Comparison of ENCODE assay signal across 1 cellular context in the genomic region with DNA sequence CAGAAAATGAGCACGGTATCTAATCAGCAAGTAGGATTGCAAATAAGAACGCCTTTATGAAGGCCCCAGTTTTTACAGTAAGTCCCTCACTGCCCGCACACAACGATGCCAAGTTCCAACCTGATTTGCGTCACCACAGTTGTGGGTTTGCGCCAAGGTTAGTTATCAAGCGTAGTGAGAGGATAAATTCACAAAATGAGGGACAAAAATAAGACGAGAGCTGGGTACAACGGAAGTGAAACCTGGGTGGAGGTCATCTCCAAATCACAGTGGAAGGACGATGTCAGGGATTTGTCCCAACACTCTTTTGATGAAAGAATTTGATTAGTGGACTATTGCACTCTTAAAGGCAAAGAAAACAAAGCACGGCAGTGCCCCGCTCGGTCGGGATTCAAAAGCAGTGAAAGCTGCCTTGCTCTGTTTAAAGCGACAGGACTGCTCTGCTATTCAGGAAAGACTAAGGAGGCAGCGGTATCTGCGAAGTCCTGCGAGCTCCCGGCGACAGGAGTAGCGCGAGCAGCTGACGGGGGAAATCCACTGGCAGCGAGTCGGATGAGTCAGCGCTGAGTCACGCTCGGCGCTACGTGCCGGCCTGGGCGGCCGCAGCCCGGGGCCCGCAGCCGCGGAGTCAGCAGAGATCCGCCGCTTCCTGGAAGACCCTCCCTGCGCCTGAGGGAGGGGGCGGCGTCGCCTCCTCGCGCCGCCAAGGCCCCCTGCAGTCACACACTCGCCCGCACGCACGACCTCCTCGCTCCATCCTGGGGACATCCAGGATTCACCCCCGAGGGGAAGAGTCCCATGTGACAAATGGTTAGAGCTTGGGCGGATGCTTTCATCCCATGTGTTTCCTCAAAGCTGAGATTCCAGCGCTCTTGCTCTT.
TF ChIP-seq lines count a peak whose summit lies in the region.

No MANE protein-coding gene starts in this region.

TF ChIP-seq in HepG2, 621 proteins besides CTCF, POLR2A, EP300 and RAD21 (continued from another document and continues in another):
- TF ChIP-seq, protein P1, sequence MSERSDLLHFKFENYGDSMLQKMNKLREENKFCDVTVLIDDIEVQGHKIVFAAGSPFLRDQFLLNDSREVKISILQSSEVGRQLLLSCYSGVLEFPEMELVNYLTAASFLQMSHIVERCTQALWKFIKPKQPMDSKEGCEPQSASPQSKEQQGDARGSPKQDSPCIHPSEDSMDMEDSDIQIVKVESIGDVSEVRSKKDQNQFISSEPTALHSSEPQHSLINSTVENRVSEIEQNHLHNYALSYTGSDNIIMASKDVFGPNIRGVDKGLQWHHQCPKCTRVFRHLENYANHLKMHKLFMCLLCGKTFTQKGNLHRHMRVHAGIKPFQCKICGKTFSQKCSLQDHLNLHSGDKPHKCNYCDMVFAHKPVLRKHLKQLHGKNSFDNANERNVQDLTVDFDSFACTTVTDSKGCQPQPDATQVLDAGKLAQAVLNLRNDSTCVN (CRISPR knock-in tag; IDR thresholded peaks at IDR 0.05; ENCODE audit: borderline replicate concordance): peak; percentile 81; the same call in 1 of the 2 replicates
- TF ChIP-seq, protein P2, sequence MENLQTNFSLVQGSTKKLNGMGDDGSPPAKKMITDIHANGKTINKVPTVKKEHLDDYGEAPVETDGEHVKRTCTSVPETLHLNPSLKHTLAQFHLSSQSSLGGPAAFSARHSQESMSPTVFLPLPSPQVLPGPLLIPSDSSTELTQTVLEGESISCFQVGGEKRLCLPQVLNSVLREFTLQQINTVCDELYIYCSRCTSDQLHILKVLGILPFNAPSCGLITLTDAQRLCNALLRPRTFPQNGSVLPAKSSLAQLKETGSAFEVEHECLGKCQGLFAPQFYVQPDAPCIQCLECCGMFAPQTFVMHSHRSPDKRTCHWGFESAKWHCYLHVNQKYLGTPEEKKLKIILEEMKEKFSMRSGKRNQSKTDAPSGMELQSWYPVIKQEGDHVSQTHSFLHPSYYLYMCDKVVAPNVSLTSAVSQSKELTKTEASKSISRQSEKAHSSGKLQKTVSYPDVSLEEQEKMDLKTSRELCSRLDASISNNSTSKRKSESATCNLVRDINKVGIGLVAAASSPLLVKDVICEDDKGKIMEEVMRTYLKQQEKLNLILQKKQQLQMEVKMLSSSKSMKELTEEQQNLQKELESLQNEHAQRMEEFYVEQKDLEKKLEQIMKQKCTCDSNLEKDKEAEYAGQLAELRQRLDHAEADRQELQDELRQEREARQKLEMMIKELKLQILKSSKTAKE (CRISPR knock-in tag; IDR thresholded peaks at IDR 0.05; ENCODE audit: borderline replicate concordance): peak; percentile 64; the same call in 1 of the 2 replicates
- TF ChIP-seq TOE1 (CRISPR knock-in tag; IDR thresholded peaks at IDR 0.05) (no peak), CBX1 (IDR thresholded peaks at IDR 0.05; ENCODE audit: low read depth) (peak; percentile 84), HHEX (CRISPR knock-in tag; IDR thresholded peaks at IDR 0.05) (no peak), ZNF7 (CRISPR knock-in tag; IDR thresholded peaks at IDR 0.05) (no peak), WIZ (CRISPR knock-in tag; IDR thresholded peaks at IDR 0.05) (peak; percentile 92; the same call in 1 of the 2 replicates), ZNF12 (CRISPR knock-in tag; IDR thresholded peaks at IDR 0.05) (no peak; the same call in 1 of the 2 replicates), ZNF761 (CRISPR knock-in tag; conservative IDR thresholded peaks at IDR 0.05) (peak; percentile 81), ZNF709 (CRISPR knock-in tag; IDR thresholded peaks at IDR 0.05) (peak; percentile 90), ZNF674 (CRISPR knock-in tag; IDR thresholded peaks at IDR 0.05; ENCODE audit: low read depth) (no peak), ZKSCAN8 (CRISPR knock-in tag; IDR thresholded peaks at IDR 0.05; ENCODE audit: borderline replicate concordance) (peak; percentile 58), ELF1 (CRISPR knock-in tag; IDR thresholded peaks at IDR 0.05) (peak; percentile 63), NFYB (CRISPR knock-in tag; IDR thresholded peaks at IDR 0.05) (no peak), MED1 (CRISPR knock-in tag; IDR thresholded peaks at IDR 0.05) (peak; percentile 96), SRY (CRISPR knock-in tag; IDR thresholded peaks at IDR 0.05) (no peak), ZNF432 (CRISPR knock-in tag; IDR thresholded peaks at IDR 0.05; ENCODE audit: borderline replicate concordance) (no peak), XRCC5 (optimal IDR thresholded peaks at IDR 0.05; ENCODE audit: low read length) (peak; percentile 83), ZNF629 (CRISPR knock-in tag; conservative IDR thresholded peaks at IDR 0.05) (no peak), ELF4 (CRISPR knock-in tag; IDR thresholded peaks at IDR 0.05; ENCODE audit: borderline replicate concordance) (no peak), CCDC6 (CRISPR knock-in tag; IDR thresholded peaks at IDR 0.05) (peak; percentile 50; the same call in 1 of the 2 replicates), ZNF383 (CRISPR knock-in tag; IDR thresholded peaks at IDR 0.05; ENCODE audit: borderline replicate concordance) (no peak)
- TF ChIP-seq, protein P3, sequence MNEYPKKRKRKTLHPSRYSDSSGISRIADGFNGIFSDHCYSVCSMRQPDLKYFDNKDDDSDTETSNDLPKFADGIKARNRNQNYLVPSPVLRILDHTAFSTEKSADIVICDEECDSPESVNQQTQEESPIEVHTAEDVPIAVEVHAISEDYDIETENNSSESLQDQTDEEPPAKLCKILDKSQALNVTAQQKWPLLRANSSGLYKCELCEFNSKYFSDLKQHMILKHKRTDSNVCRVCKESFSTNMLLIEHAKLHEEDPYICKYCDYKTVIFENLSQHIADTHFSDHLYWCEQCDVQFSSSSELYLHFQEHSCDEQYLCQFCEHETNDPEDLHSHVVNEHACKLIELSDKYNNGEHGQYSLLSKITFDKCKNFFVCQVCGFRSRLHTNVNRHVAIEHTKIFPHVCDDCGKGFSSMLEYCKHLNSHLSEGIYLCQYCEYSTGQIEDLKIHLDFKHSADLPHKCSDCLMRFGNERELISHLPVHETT (CRISPR knock-in tag; conservative IDR thresholded peaks at IDR 0.05): no peak; the same call in 1 of the 2 replicates
- TF ChIP-seq, protein P4, sequence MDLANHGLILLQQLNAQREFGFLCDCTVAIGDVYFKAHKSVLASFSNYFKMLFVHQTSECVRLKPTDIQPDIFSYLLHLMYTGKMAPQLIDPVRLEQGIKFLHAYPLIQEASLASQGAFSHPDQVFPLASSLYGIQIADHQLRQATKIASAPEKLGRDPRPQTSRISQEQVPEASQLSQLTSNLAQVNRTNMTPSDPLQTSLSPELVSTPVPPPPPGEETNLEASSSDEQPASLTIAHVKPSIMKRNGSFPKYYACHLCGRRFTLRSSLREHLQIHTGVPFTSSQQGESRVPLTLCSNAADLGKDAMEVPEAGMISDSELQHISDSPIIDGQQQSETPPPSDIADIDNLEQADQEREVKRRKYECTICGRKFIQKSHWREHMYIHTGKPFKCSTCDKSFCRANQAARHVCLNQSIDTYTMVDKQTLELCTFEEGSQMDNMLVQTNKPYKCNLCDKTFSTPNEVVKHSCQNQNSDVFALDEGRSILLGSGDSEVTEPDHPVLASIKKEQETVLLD (CRISPR knock-in tag; IDR thresholded peaks at IDR 0.05; ENCODE audit: low read depth): no peak
- TF ChIP-seq, protein P5, sequence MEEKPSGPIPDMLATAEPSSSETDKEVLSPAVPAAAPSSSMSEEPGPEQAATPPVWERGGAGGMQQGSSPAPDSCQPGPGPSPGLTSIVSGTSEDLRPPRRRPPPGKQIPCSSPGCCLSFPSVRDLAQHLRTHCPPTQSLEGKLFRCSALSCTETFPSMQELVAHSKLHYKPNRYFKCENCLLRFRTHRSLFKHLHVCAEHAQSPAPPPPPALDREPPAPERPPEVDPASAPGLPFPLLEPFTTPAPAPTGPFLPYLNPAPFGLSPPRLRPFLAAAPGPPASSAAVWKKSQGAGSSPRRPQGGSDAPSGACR (CRISPR knock-in tag; IDR thresholded peaks at IDR 0.05): peak; percentile 88
- TF ChIP-seq, protein P6, sequence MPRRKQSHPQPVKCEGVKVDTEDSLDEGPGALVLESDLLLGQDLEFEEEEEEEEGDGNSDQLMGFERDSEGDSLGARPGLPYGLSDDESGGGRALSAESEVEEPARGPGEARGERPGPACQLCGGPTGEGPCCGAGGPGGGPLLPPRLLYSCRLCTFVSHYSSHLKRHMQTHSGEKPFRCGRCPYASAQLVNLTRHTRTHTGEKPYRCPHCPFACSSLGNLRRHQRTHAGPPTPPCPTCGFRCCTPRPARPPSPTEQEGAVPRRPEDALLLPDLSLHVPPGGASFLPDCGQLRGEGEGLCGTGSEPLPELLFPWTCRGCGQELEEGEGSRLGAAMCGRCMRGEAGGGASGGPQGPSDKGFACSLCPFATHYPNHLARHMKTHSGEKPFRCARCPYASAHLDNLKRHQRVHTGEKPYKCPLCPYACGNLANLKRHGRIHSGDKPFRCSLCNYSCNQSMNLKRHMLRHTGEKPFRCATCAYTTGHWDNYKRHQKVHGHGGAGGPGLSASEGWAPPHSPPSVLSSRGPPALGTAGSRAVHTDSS (CRISPR knock-in tag; conservative IDR thresholded peaks at IDR 0.05): no peak
- TF ChIP-seq, protein P7, sequence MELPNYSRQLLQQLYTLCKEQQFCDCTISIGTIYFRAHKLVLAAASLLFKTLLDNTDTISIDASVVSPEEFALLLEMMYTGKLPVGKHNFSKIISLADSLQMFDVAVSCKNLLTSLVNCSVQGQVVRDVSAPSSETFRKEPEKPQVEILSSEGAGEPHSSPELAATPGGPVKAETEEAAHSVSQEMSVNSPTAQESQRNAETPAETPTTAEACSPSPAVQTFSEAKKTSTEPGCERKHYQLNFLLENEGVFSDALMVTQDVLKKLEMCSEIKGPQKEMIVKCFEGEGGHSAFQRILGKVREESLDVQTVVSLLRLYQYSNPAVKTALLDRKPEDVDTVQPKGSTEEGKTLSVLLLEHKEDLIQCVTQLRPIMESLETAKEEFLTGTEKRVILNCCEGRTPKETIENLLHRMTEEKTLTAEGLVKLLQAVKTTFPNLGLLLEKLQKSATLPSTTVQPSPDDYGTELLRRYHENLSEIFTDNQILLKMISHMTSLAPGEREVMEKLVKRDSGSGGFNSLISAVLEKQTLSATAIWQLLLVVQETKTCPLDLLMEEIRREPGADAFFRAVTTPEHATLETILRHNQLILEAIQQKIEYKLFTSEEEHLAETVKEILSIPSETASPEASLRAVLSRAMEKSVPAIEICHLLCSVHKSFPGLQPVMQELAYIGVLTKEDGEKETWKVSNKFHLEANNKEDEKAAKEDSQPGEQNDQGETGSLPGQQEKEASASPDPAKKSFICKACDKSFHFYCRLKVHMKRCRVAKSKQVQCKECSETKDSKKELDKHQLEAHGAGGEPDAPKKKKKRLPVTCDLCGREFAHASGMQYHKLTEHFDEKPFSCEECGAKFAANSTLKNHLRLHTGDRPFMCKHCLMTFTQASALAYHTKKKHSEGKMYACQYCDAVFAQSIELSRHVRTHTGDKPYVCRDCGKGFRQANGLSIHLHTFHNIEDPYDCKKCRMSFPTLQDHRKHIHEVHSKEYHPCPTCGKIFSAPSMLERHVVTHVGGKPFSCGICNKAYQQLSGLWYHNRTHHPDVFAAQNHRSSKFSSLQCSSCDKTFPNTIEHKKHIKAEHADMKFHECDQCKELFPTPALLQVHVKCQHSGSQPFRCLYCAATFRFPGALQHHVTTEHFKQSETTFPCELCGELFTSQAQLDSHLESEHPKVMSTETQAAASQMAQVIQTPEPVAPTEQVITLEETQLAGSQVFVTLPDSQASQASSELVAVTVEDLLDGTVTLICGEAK (IDR thresholded peaks at IDR 0.05): no peak
- TF ChIP-seq, protein P7 (CRISPR knock-in tag; IDR thresholded peaks at IDR 0.05): peak; percentile 61; the same call in 1 of the 2 replicates
- TF ChIP-seq, protein P8, sequence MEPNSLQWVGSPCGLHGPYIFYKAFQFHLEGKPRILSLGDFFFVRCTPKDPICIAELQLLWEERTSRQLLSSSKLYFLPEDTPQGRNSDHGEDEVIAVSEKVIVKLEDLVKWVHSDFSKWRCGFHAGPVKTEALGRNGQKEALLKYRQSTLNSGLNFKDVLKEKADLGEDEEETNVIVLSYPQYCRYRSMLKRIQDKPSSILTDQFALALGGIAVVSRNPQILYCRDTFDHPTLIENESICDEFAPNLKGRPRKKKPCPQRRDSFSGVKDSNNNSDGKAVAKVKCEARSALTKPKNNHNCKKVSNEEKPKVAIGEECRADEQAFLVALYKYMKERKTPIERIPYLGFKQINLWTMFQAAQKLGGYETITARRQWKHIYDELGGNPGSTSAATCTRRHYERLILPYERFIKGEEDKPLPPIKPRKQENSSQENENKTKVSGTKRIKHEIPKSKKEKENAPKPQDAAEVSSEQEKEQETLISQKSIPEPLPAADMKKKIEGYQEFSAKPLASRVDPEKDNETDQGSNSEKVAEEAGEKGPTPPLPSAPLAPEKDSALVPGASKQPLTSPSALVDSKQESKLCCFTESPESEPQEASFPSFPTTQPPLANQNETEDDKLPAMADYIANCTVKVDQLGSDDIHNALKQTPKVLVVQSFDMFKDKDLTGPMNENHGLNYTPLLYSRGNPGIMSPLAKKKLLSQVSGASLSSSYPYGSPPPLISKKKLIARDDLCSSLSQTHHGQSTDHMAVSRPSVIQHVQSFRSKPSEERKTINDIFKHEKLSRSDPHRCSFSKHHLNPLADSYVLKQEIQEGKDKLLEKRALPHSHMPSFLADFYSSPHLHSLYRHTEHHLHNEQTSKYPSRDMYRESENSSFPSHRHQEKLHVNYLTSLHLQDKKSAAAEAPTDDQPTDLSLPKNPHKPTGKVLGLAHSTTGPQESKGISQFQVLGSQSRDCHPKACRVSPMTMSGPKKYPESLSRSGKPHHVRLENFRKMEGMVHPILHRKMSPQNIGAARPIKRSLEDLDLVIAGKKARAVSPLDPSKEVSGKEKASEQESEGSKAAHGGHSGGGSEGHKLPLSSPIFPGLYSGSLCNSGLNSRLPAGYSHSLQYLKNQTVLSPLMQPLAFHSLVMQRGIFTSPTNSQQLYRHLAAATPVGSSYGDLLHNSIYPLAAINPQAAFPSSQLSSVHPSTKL (CRISPR knock-in tag; IDR thresholded peaks at IDR 0.05): peak; percentile 94
